8 cellular contexts compared by ENCODE assay signal in genomic region chr5:160271396-160271795, GRCh38. TPM values are rescaled to one million over a fixed set of nuclear protein-coding genes. Genes with fewer than 3 reads are reported as not detected.
DNase-seq lines count a peak whose midpoint lies in the region; ATAC-seq and TF ChIP-seq lines count a peak whose summit lies in the region.

No MANE protein-coding gene starts in this region.

- H4K20me1 ChIP-seq in hepatocyte (ENCODE audit: insufficient read depth, poor library complexity, severe bottlenecking): no peaks in the 10 kb centered on the region

- ATAC-seq in Right ventricle myocardium inferior (no peak), upper lobe of left lung (ENCODE audit: low FRiP score in 2 of 2) (peak; percentile 3 to 44), GM21737 (IDR thresholded peaks at IDR 0.05; ENCODE audit: unreplicated experiment) (no peak), HG03097 (IDR thresholded peaks at IDR 0.05; ENCODE audit: low FRiP score, unreplicated experiment) (no peak)

- intact Hi-C loops in Right ventricle myocardium inferior (cut with DNase I): no loop called here
- intact Hi-C loops in cardiac septum (cut with DNase I): no loop called here

- peak; percentile 44 for DNase-seq in Right ventricle myocardium inferior (ENCODE audit: missing footprints)
- no peak for DNase-seq in cardiac septum (ENCODE audit: low spot score)
- peak; percentile 3 for DNase-seq in NCI-H748 treated with DMSO at 0.1 percent for 48 hours (lab: John Stamatoyannopoulos, UW)
- peak; percentile 34 for DNase-seq in hepatocyte (ENCODE audit: low spot score)
- peak in 1 of 2 donors; percentile 74 for DNase-seq in upper lobe of left lung
- DNase-seq in activated CD8-positive, alpha-beta memory T cell treated with anti-CD3 and anti-CD28 coated beads, Interleukin-2, amount 50 U/mL, for 4 hours: no peak

- no peak for TF ChIP-seq EP300 in upper lobe of left lung (IDR thresholded peaks at IDR 0.05)

- H3K79me2 ChIP-seq in hepatocyte: no peaks in the 10 kb centered on the region

- H3K9me2 ChIP-seq in hepatocyte (replicated peaks; ENCODE audit: insufficient read depth): no peaks in the 10 kb centered on the region

- H3K27me3 ChIP-seq in hepatocyte: no peaks in the 10 kb centered on the region
- no peaks in the 10 kb centered on the region for H3K27me3 ChIP-seq in upper lobe of left lung

- peak overlapping the region; percentile 9 for H3K4me2 ChIP-seq in hepatocyte

- peaks cover 25% of the 10 kb centered on the region for H3K4me1 ChIP-seq in hepatocyte (ENCODE audit: insufficient read depth)
- H3K4me1 ChIP-seq in upper lobe of left lung: peaks cover 34 to 47% (median 41%) of the 10 kb centered on the region in 4 donors

- H3K36me3 ChIP-seq in hepatocyte (replicated peaks; ENCODE audit: insufficient read depth, low read depth) (no peaks in the 10 kb centered on the region), upper lobe of left lung (peaks cover 0 to 2% (median 0%) of the 10 kb centered on the region in 4 donors)

- no peak overlapping the region for H2AFZ ChIP-seq in hepatocyte

- H3K27ac ChIP-seq in hepatocyte (peak overlapping the region; percentile 60), upper lobe of left lung (peak overlapping the region; percentile 57 to 80 (median 74))

- H3K4me3 ChIP-seq in hepatocyte (no peak overlapping the region), upper lobe of left lung (no peak overlapping the region)

- TF ChIP-seq CTCF in hepatocyte (IDR thresholded peaks at IDR 0.05; ENCODE audit: poor library complexity): no peak
- TF ChIP-seq CTCF in upper lobe of left lung (IDR thresholded peaks at IDR 0.05): no peak

- WGBS in hepatocyte (ENCODE audit: low lambda C conversion rate, missing lambda C conversion rate): 37% methylated on average over 8 of the region's 8 CpGs
- 7 to 19% methylated on average over 7 to 8 of the region's 8 CpGs for WGBS in upper lobe of left lung, 2 donors

- no peak for TF ChIP-seq POLR2A in upper lobe of left lung (IDR thresholded peaks at IDR 0.05)

- H3K9me3 ChIP-seq in hepatocyte (ENCODE audit: low read depth) (no peaks in the 10 kb centered on the region), upper lobe of left lung (no peaks in the 10 kb centered on the region)

RNA-seq across cellular contexts. Expression of gene CCNJL, which starts 41.0 kb away (rescaled TPM):
- total RNA-seq in Right ventricle myocardium inferior: 10.2 TPM
- total RNA-seq in cardiac septum: 6.3 TPM
- total RNA-seq in hepatocyte: 6.6 and 8.1 TPM in 2 replicates
- 9.5 and 10.8 TPM in 2 replicates for polyA plus RNA-seq in hepatocyte
- total RNA-seq in upper lobe of left lung: 10 to 100 TPM; 15.6 to 25.2 (median 21.2) TPM

RNA-seq across cellular contexts. Expression of gene FABP6, which starts 42.1 kb away (rescaled TPM):
- total RNA-seq in Right ventricle myocardium inferior: 3.5 TPM
- total RNA-seq in cardiac septum: not detected
- 51.5 and 55.7 TPM in 2 replicates for total RNA-seq in hepatocyte
- 7.2 and 12.2 TPM in 2 replicates for polyA plus RNA-seq in hepatocyte
- total RNA-seq in upper lobe of left lung: 10 to 100 TPM in 2 of 6 donors, 1 to 10 TPM in 2, not detected in 2; 4.4 to 14.4 (median 9.1) TPM

Comparison
In these comparisons a context has a peak if more than half of its experiments do, and no peak if none do; other contexts are left out.
1. DNase-seq: peak in Right ventricle myocardium inferior (single experiment), NCI-H748 treated with DMSO at 0.1 percent for 48 hours (single experiment) and hepatocyte (single experiment); none in cardiac septum (single experiment) and activated CD8-positive, alpha-beta memory T cell treated with anti-CD3 and anti-CD28 coated beads, Interleukin-2, amount 50 U/mL, for 4 hours (single experiment).
2. ATAC-seq: peak in upper lobe of left lung (2 of 2); none in Right ventricle myocardium inferior (single experiment), GM21737 (single experiment) and HG03097 (single experiment).